Comparison of ENCODE assay signal across 14 cellular contexts in genomic region chrX:43002526-43003203, GRCh38.
DNase-seq lines count a peak whose midpoint lies in the region; ATAC-seq and TF ChIP-seq lines count a peak whose summit lies in the region.
"Had no signal": no experiment of that assay in that cellular context is flagged by ENCODE, and none has a peak within 500 bp of the region (broad histone marks: within the 10 kb centered on the region; RNA-seq: fewer than 3 reads in every experiment).

No MANE protein-coding gene starts in this region.

- no peak for TF ChIP-seq CTCF in GM10266 (IDR thresholded peaks at IDR 0.05; ENCODE audit: control insufficient read depth, insufficient read depth, low read depth, missing control alignments)
- no peak for TF ChIP-seq CTCF in OCI-LY3 (IDR thresholded peaks at IDR 0.05; ENCODE audit: low read depth, low read length)
- TF ChIP-seq CTCF in ovary (IDR thresholded peaks at IDR 0.05) = no peak

- H3K36me3 ChIP-seq in OCI-LY3 (replicated peaks; ENCODE audit: low read depth, low read length) (peaks cover 5% of the 10 kb centered on the region), ovary (no peaks in the 10 kb centered on the region)
- H3K36me3 ChIP-seq: neutrophil, uterus had no signal

- no peak overlapping the region for H2AFZ ChIP-seq in OCI-LY3 (ENCODE audit: low read depth, low read length)

- no peak for TF ChIP-seq POLR2A in ovary (IDR thresholded peaks at IDR 0.05)

- H3K9me3 ChIP-seq in OCI-LY3 (ENCODE audit: insufficient read depth, low read length) (no peaks in the 10 kb centered on the region), ovary (no peaks in the 10 kb centered on the region)
- H3K9me3 ChIP-seq: body of pancreas, neutrophil, uterus had no signal

- DNase-seq in GM10266 (ENCODE audit: extremely low spot score) (peak; percentile 5), ovary (no peak), DMS79 (lab: John Stamatoyannopoulos, UW) (no peak), cortex of kidney (lab: John Stamatoyannopoulos, UW) (no peak), OCI-M2 (lab: John Stamatoyannopoulos, UW; ENCODE audit: unreplicated experiment) (no peak)
- DNase-seq: activated CD8-positive, alpha-beta memory T cell treated with anti-CD3 and anti-CD28 coated beads, Interleukin-2, amount 50 U/mL, for 4 hours; AML-193; body of pancreas; NCI-H524 treated with DMSO at 0.1 percent for 48 hours; uterus had no signal

- WGBS in ovary, 3 donors = 71 to 80% (median 72%) methylated on average over 4 of the region's 4 CpGs

- H3K27ac ChIP-seq in OCI-LY3 (ENCODE audit: low read length) (peak overlapping the region; percentile 98), ovary (no peak overlapping the region)
- H3K27ac ChIP-seq: body of pancreas, neutrophil, uterus had no signal

- H3K4me1 ChIP-seq in OCI-LY3 (ENCODE audit: low read length) (peaks cover 40% of the 10 kb centered on the region), ovary (ENCODE audit: insufficient read depth) (no peaks in the 10 kb centered on the region)
- H3K4me1 ChIP-seq: body of pancreas, uterus had no signal

- intact Hi-C loops in ovary (cut with DNase I) = no loop called here

- ATAC-seq in GM19455 (IDR thresholded peaks at IDR 0.05; ENCODE audit: unreplicated experiment) (peak; percentile 81), HG02973 (IDR thresholded peaks at IDR 0.05; ENCODE audit: unreplicated experiment) (peak; percentile 87)
- ATAC-seq: body of pancreas had no signal

- H3K27me3 ChIP-seq in OCI-LY3 (ENCODE audit: low read depth, low read length) (no peaks in the 10 kb centered on the region), ovary (no peaks in the 10 kb centered on the region)
- H3K27me3 ChIP-seq: body of pancreas, neutrophil, uterus had no signal

- H3K9ac ChIP-seq in OCI-LY3 (ENCODE audit: low read length) = peak overlapping the region; percentile 64

- H3K4me3 ChIP-seq in OCI-LY3 (ENCODE audit: low read length) (peak overlapping the region; percentile 21; the same call in 1 of the 2 replicates), ovary (no peak overlapping the region)
- H3K4me3 ChIP-seq: body of pancreas, uterus had no signal

- no peak for TF ChIP-seq EP300 in ovary (IDR thresholded peaks at IDR 0.05)

- peak overlapping the region; percentile 62 for H3K4me2 ChIP-seq in OCI-LY3 (ENCODE audit: low read length)

- H4K20me1 ChIP-seq in OCI-LY3 (ENCODE audit: insufficient read depth, low read length) = no peaks in the 10 kb centered on the region

- H3K79me2 ChIP-seq in OCI-LY3 (ENCODE audit: low read length) = no peaks in the 10 kb centered on the region
